ENCODE assay signal across 10 cellular contexts in genomic region chr1:109794319-109795132, GRCh38. TPM values are rescaled to one million over a fixed set of nuclear protein-coding genes. Genes with fewer than 3 reads are reported as not detected.
DNase-seq lines count a peak whose midpoint lies in the region; ATAC-seq and TF ChIP-seq lines count a peak whose summit lies in the region.
"Had no signal": no experiment of that assay in that cellular context is flagged by ENCODE, and none has a peak within 500 bp of the region (broad histone marks: within the 10 kb centered on the region; RNA-seq: fewer than 3 reads in every experiment).

No MANE protein-coding gene starts in this region.

- no peak overlapping the region for H2BK12ac ChIP-seq in neuronal stem cell (ENCODE audit: low read length)

- no CpG with 5 or more reads among the region's 19 CpGs for WGBS in neuronal stem cell (ENCODE audit: extremely low coverage in 2 of 2, insufficient read length in 2 of 2, insufficient replicate concordance in 1 of 2), 2 donors

- H3K4me2 ChIP-seq in neuronal stem cell (ENCODE audit: insufficient read depth, low read length, poor library complexity, severe bottlenecking) = no peak overlapping the region

- intact Hi-C loops in colonic mucosa (cut with DNase I) = no loop called here

- POLR2A ChIA-PET in GM10248 (lab: Yijun Ruan, JAX) = no interaction called here

- no peak for ATAC-seq in HG02798 (IDR thresholded peaks at IDR 0.05; ENCODE audit: poor library complexity, unreplicated experiment)
- ATAC-seq in GM18520 (IDR thresholded peaks at IDR 0.05; ENCODE audit: unreplicated experiment) = no peak

- H3K4me3 ChIP-seq in colonic mucosa (no peak overlapping the region), neuronal stem cell (ENCODE audit: low read length in 2 of 2) (no peak overlapping the region)
- H3K4me3 ChIP-seq: gastrocnemius medialis had no signal

- H3K14ac ChIP-seq in neuronal stem cell (ENCODE audit: low read length) = no peak overlapping the region

- no peaks in the 10 kb centered on the region for H3K36me3 ChIP-seq in colonic mucosa
- H3K36me3 ChIP-seq in neuronal stem cell (replicated peaks in 1 of 2; ENCODE audit: control insufficient read depth in 2 of 2, insufficient read depth in 2 of 2, low read length in 2 of 2) = no peaks in the 10 kb centered on the region
- H3K36me3 ChIP-seq: gastrocnemius medialis had no signal

- H3K27me3 ChIP-seq in colonic mucosa = no peaks in the 10 kb centered on the region
- H3K27me3 ChIP-seq in neuronal stem cell (ENCODE audit: control insufficient read depth in 3 of 3, insufficient read depth in 3 of 3, low read depth in 1 of 3, low read length in 3 of 3) = no peaks in the 10 kb centered on the region
- H3K27me3 ChIP-seq: gastrocnemius medialis had no signal

- CTCF ChIA-PET in GM10248 (lab: Yijun Ruan, JAX) = interaction anchor here (1.0 to 14.2 kb wide), 4 partner anchors 20 to 262 kb away, joined by 3 to 169 read pairs (median 21); partner anchors contain the start of gene AHCYL1

- no peaks in the 10 kb centered on the region for H3K79me1 ChIP-seq in neuronal stem cell (ENCODE audit: low read depth, low read length)

- H2AK5ac ChIP-seq in neuronal stem cell (ENCODE audit: low read depth, low read length) = peak overlapping the region; percentile 41

- H3K27ac ChIP-seq in colonic mucosa = peak overlapping the region; percentile 57
- no peak overlapping the region for H3K27ac ChIP-seq in neuronal stem cell (replicated peaks; ENCODE audit: low read length)

- DNase-seq in ELR (ENCODE audit: low read depth) = peak; percentile 21
- DNase-seq in NCI-H69 (lab: John Stamatoyannopoulos, UW) = peak; percentile 94
- DNase-seq in colonic mucosa = peak; percentile 35
- DNase-seq in neuronal stem cell (ENCODE audit: low spot score) = no peak
- no peak for DNase-seq in GM10248 (ENCODE audit: extremely low spot score)
- no peak for DNase-seq in GOT3 (lab: John Stamatoyannopoulos, UW)

- no peak overlapping the region for H3K23ac ChIP-seq in neuronal stem cell (ENCODE audit: low read depth, low read length, poor library complexity)

- peak overlapping the region; percentile 4 for H2AFZ ChIP-seq in neuronal stem cell (ENCODE audit: low read length)

- no peak overlapping the region for H2BK15ac ChIP-seq in neuronal stem cell (ENCODE audit: low read length)

- H3K9ac ChIP-seq in colonic mucosa (ENCODE audit: low read depth in 2 of 2, low read length in 2 of 2) = peak overlapping the region in 1 of 2 donors; percentile 64
- H3K9ac ChIP-seq in neuronal stem cell (ENCODE audit: low read depth, low read length, poor library complexity) = no peak overlapping the region

- no peak overlapping the region for H3K4ac ChIP-seq in neuronal stem cell (ENCODE audit: low read length)

- H3K4me1 ChIP-seq in colonic mucosa (peaks cover 20% of the 10 kb centered on the region), neuronal stem cell (ENCODE audit: control insufficient read depth in 2 of 2, insufficient read depth in 1 of 2, low read depth in 1 of 2, low read length in 2 of 2) (peaks cover 16 to 21% of the 10 kb centered on the region in 2 donors)

- no peak overlapping the region for H4K8ac ChIP-seq in neuronal stem cell (ENCODE audit: low read depth, low read length)

- H3K9me3 ChIP-seq in colonic mucosa (no peaks in the 10 kb centered on the region), neuronal stem cell (replicated peaks in 1 of 2; ENCODE audit: control insufficient read depth in 2 of 2, insufficient read depth in 1 of 2, low read depth in 1 of 2, low read length in 2 of 2) (no peaks in the 10 kb centered on the region)
- H3K9me3 ChIP-seq: gastrocnemius medialis had no signal

- no peak overlapping the region for H2BK5ac ChIP-seq in neuronal stem cell (ENCODE audit: low read length)

- H2BK120ac ChIP-seq in neuronal stem cell (ENCODE audit: low read depth, low read length) = no peak overlapping the region

- no peak for TF ChIP-seq CTCF in colonic mucosa (IDR thresholded peaks at IDR 0.05)
- TF ChIP-seq CTCF in GM10248 (IDR thresholded peaks at IDR 0.05; ENCODE audit: control extremely low read depth, extremely low read depth, low read depth, missing control alignments) = no peak

- no peak overlapping the region for H4K91ac ChIP-seq in neuronal stem cell (ENCODE audit: low read depth, low read length, poor library complexity)

- H3K18ac ChIP-seq in neuronal stem cell (ENCODE audit: low read length) = peak overlapping the region; percentile 64

RNA-seq across cellular contexts. Expression of gene EPS8L3, which starts 30.8 kb away (rescaled TPM):
- 100 to 1,000 TPM; 283 to 290 TPM for total RNA-seq in colonic mucosa
- not detected for polyA plus RNA-seq in neuronal stem cell (2013, experiment 1 of 2)
- 0.03 TPM for polyA plus RNA-seq in neuronal stem cell (2013, experiment 2 of 2)
- total RNA-seq: neural crest cell had no signal

RNA-seq across cellular contexts. Expression of gene GSTM3, which starts 53.7 kb away (rescaled TPM):
- total RNA-seq in colonic mucosa = 10 to 100 TPM in 1 of 2 donors, 1 to 10 TPM in 1; 4.9 to 24.6 TPM
- polyA plus RNA-seq in neuronal stem cell (2013, experiment 1 of 2) = 29.3 TPM
- polyA plus RNA-seq in neuronal stem cell (2013, experiment 2 of 2) = 29.7 TPM

Comparison
In these comparisons a context has a peak if more than half of its experiments do, and no peak if none do; other contexts are left out.
1. DNase-seq: peak in ELR (single experiment), NCI-H69 (single experiment) and colonic mucosa (single experiment); none in neuronal stem cell (single experiment), GM10248 (single experiment) and GOT3 (single experiment).